In the genomic region with DNA sequence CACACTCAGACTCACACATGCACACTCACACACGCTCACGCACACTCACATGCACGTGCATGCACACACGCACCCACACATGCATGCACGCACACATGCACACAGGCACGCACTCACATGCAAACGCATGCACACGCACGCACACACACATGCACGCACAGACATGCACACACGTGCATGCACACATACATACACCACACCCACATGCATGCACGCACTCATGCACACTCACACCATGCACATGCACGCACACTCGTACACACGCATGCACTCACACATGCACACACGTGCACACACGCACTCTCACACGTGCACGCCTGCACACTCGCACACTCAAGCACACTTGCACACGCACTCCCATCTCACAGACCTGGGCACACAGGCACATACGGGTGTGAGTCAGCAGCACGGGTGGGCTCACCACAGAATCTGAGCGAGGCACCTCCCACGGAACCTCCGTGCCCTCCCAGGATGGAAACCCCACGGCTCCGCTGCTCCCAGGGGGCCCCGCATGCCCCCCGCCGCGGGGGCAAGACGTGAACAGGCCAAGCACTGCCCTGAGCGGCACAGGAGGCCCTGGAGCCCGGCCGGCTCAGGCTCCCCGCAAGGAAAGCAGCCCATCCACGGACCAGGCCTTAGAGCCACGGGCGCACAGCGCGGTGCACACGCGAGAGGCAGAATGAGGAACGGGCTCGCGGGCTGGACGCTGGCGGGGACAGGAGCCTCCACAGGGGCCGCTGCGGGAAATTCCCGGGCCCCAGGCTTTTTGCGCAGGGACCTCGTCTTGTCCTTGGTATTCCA, we compare ENCODE assay signal across 1 cellular context.
TF ChIP-seq lines count a peak whose summit lies in the region.

No MANE protein-coding gene starts in this region.

TF ChIP-seq in H1, 55 proteins besides CTCF, POLR2A, EP300 and RAD21:
- TF ChIP-seq GABPA (IDR thresholded peaks at IDR 0.05; ENCODE audit: borderline replicate concordance, insufficient read depth, low read length) (no peak), NRF1 (IDR thresholded peaks at IDR 0.05; ENCODE audit: low read depth, low read length) (no peak), CBX5 (IDR thresholded peaks at IDR 0.05; ENCODE audit: low read depth, low read length) (no peak), SRF (IDR thresholded peaks at IDR 0.05; ENCODE audit: low read depth, low read length) (no peak)
- TF ChIP-seq, protein P1, sequence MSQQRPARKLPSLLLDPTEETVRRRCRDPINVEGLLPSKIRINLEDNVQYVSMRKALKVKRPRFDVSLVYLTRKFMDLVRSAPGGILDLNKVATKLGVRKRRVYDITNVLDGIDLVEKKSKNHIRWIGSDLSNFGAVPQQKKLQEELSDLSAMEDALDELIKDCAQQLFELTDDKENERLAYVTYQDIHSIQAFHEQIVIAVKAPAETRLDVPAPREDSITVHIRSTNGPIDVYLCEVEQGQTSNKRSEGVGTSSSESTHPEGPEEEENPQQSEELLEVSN (IDR thresholded peaks at IDR 0.05), result no peak
